27 cellular contexts compared by ENCODE assay signal in the genomic region with DNA sequence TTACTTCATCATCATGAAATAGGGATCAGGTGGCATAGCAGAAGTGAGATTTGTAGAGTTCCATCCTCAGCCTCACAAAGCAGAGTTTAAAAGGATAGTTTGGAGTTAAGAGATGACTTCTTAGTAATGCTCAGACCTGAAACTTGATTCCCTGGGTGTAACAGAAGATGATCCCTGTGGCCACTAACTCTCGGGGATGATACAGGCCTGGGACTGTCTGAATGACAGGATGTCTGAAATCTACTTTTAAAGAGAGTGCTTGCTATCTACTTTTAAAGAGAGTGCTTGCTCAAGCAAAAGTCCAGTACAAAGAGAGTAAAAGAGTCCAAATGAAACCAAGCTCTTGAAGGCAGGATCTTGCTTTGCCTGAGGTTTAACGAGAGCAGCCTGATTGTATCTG. TPM values are rescaled to one million over a fixed set of nuclear protein-coding genes. Genes with fewer than 3 reads are reported as not detected.
"Had no signal": no experiment of that assay in that cellular context is flagged by ENCODE, and none has a peak within 500 bp of the region (broad histone marks: within the 10 kb centered on the region; RNA-seq: fewer than 3 reads in every experiment).

No MANE protein-coding gene starts in this region.

- H3K27ac ChIP-seq: adrenal gland, ascending aorta, coronary artery, right lobe of liver, suprapubic skin, tibial artery, upper lobe of right lung had no signal

- H3K9me3 ChIP-seq: adrenal gland, ascending aorta, right lobe of liver, tibial artery, upper lobe of right lung had no signal

- H3K4me3 ChIP-seq: adrenal gland, ascending aorta, coronary artery, heart left ventricle, right lobe of liver, suprapubic skin, tibial artery, upper lobe of right lung had no signal

- FAIRE-seq: endothelial cell of umbilical vein had no signal

- H3K36me3 ChIP-seq: adrenal gland, ascending aorta, heart left ventricle, right lobe of liver, suprapubic skin, tibial artery, upper lobe of right lung had no signal

- H3K27me3 ChIP-seq: adrenal gland, ascending aorta, heart left ventricle, right lobe of liver, suprapubic skin, tibial artery, upper lobe of right lung had no signal

- H3K4me1 ChIP-seq: adrenal gland, ascending aorta, suprapubic skin, tibial artery had no signal

- ATAC-seq: activated CD4-positive, CD25-positive, alpha-beta regulatory T cell treated with anti-CD3 and anti-CD28 coated beads, Interleukin-2, amount 50 U/mL, for 24 hours; effector memory CD8-positive, alpha-beta T cell; heart left ventricle; naive thymus-derived CD8-positive, alpha-beta T cell; right lobe of liver; upper lobe of right lung had no signal

- DNase-seq: activated CD4-positive, alpha-beta T cell treated with anti-CD3 and anti-CD28 coated beads for 48 hours; activated CD4-positive, alpha-beta T cell treated with anti-CD3 and anti-CD28 coated beads, Interleukin-2, amount 50 U/mL, for 48 hours; activated CD8-positive, alpha-beta memory T cell treated with anti-CD3 and anti-CD28 coated beads for 24 hours; activated effector memory CD4-positive, alpha-beta T cell treated with anti-CD3 and anti-CD28 coated beads, Interleukin-2, amount 50 U/mL, for 16 hours; activated naive CD4-positive, alpha-beta T cell treated with anti-CD3 and anti-CD28 coated beads for 36 hours; activated naive CD8-positive, alpha-beta T cell treated with anti-CD3 and anti-CD28 coated beads for 36 hours; adrenal gland; effector memory CD8-positive, alpha-beta T cell; foreskin fibroblast; heart left ventricle; hypothalamus; naive thymus-derived CD8-positive, alpha-beta T cell; posterior cingulate gyrus; right lobe of liver; stimulated activated CD4-positive, alpha-beta T cell treated with anti-CD3 and anti-CD28 coated beads, Interleukin-15, amount 100 ng/mL, for 24 hours; stimulated activated CD4-positive, alpha-beta T cell treated with anti-CD3 and anti-CD28 coated beads, Interleukin-2, amount 100 ng/mL, for 24 hours; stimulated activated naive CD4-positive, alpha-beta T cell; T-helper 1 cell; tibial artery; upper lobe of right lung had no signal

RNA-seq across cellular contexts. Expression of a gene that starts 14.6 kb away (rescaled TPM):
- total RNA-seq: activated naive CD4-positive, alpha-beta T cell treated with anti-CD3 and anti-CD28 coated beads for 36 hours; activated naive CD8-positive, alpha-beta T cell treated with anti-CD3 and anti-CD28 coated beads for 36 hours; cardiac septum; endothelial cell of umbilical vein; naive thymus-derived CD8-positive, alpha-beta T cell; right lobe of liver had no signal
- polyA plus RNA-seq: endothelial cell of umbilical vein; esophagus; heart left ventricle; naive thymus-derived CD8-positive, alpha-beta T cell had no signal
